Comparison of ENCODE assay signal across 11 cellular contexts in the genomic region with DNA sequence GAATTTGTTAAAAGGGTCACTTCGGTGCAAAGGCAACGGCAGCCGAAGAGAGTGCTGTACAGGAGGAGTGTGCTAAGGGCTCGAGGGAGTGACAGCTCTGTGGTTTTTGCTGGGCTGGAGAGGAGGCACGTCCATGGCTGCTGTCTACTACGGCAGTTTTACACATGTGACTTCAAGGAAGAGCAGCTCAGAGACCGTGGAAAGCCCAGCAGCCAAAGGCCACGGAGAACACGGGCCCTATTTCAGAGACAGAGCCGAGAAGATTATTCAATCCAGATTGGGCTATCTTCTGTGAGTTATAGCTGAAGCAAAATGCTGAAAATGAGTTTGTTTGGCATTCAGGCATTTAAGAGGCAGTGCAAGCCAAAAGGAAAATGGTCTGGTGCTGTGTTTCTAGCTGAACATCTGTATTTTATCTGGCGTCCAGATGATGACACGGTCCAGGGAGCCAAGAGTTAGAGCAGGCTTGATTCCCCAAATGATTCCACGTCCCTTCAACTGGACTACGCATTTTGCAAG.
A peak's percentile ranks its signal among the peaks of the same experiment; 100 is the strongest.
DNase-seq lines count a peak whose midpoint lies in the region; ATAC-seq and TF ChIP-seq lines count a peak whose summit lies in the region.
"Had no signal": no experiment of that assay in that cellular context is flagged by ENCODE, and none has a peak within 500 bp of the region (broad histone marks: within the 10 kb centered on the region; RNA-seq: fewer than 3 reads in every experiment).

No MANE protein-coding gene starts in this region.

- TF ChIP-seq CTCF in BE2C (IDR thresholded peaks at IDR 0.05; ENCODE audit: low read depth, low read length) (no peak), fibroblast of villous mesenchyme (IDR thresholded peaks at IDR 0.05; ENCODE audit: insufficient read depth, low read depth, low read length) (no peak)

- intact Hi-C loops in posterior vena cava (cut with DNase I), result loop anchor here in 1 of 2 donors (10.0 kb wide), 1 partner anchor 403 kb away; the partner anchor contains the start of gene PCSK5

- H3K4me3 ChIP-seq in BE2C (ENCODE audit: low read depth, low read length), result peak overlapping the region; percentile 21; the same call in 1 of the 2 replicates
- peak overlapping the region; percentile 8 for H3K4me3 ChIP-seq in fibroblast of villous mesenchyme (ENCODE audit: low read depth, low read length)

- peaks cover 2% of the 10 kb centered on the region; the same call in 1 of the 2 replicates for H3K4me1 ChIP-seq in BE2C

- no peaks in the 10 kb centered on the region for H3K36me3 ChIP-seq in BE2C

- DNase-seq in BE2C (no peak), OCI-M1 (lab: John Stamatoyannopoulos, UW) (peak; percentile 48), fibroblast of villous mesenchyme (ENCODE audit: low read depth) (peak; percentile 54), posterior vena cava (ENCODE audit: low spot score) (peak; percentile 85), ecto neural progenitor cell (ENCODE audit: low spot score) (no peak)
- DNase-seq in effector CD8-positive, alpha-beta T cell (lab: John Stamatoyannopoulos, UW), result no peak
- DNase-seq: activated T-cell treated with anti-CD3 and anti-CD28 coated beads, Interleukin-2, amount 50 U/mL, for 48 hours; NCI-H1417 treated with DMSO at 0.1 percent for 48 hours had no signal

- no peaks in the 10 kb centered on the region for H3K27me3 ChIP-seq in BE2C

- no peaks in the 10 kb centered on the region for H3K9me3 ChIP-seq in BE2C

- ATAC-seq in GM21367 (IDR thresholded peaks at IDR 0.05; ENCODE audit: unreplicated experiment), result no peak
- ATAC-seq in HG03097 (IDR thresholded peaks at IDR 0.05; ENCODE audit: low FRiP score, unreplicated experiment), result no peak
- ATAC-seq: esophagus mucosa had no signal

Comparison
In these comparisons a context has a peak if more than half of its experiments do, and no peak if none do; other contexts are left out.
1. DNase-seq: peak in OCI-M1 (single experiment), fibroblast of villous mesenchyme (single experiment) and posterior vena cava (single experiment); none in BE2C (single experiment), ecto neural progenitor cell (single experiment) and effector CD8-positive, alpha-beta T cell (single experiment).